In genomic region chr5:180718810-180719453, GRCh38 we compare ENCODE assay signal across 8 cellular contexts. TPM values are rescaled to one million over a fixed set of nuclear protein-coding genes. Genes with fewer than 3 reads are reported as not detected.
DNase-seq lines count a peak whose midpoint lies in the region; ATAC-seq and TF ChIP-seq lines count a peak whose summit lies in the region.

No MANE protein-coding gene starts in this region.

- no peaks in the 10 kb centered on the region for H3K36me3 Mint-ChIP-seq in activated CD8-positive, alpha-beta T cell treated with anti-CD3 and anti-CD28 coated beads for 36 hours (ENCODE audit: low read depth)

- H3K4me1 Mint-ChIP-seq in activated CD8-positive, alpha-beta T cell treated with anti-CD3 and anti-CD28 coated beads for 36 hours (ENCODE audit: low read depth): peaks cover 27% of the 10 kb centered on the region

- H3K27me3 ChIP-seq in left ventricle myocardium inferior (ENCODE audit: low read depth) (peaks cover 31% of the 10 kb centered on the region), Loucy (ENCODE audit: insufficient read depth, low read length, poor library complexity, severe bottlenecking) (no peaks in the 10 kb centered on the region)

- H3K36me3 ChIP-seq in left ventricle myocardium inferior (no peaks in the 10 kb centered on the region), Loucy (ENCODE audit: insufficient read depth, low read length) (no peaks in the 10 kb centered on the region)

- TF ChIP-seq CTCF in left ventricle myocardium inferior (IDR thresholded peaks at IDR 0.05; ENCODE audit: borderline replicate concordance): peak; percentile 60
- peak; percentile 53 for TF ChIP-seq CTCF in Loucy (conservative IDR thresholded peaks at IDR 0.05; ENCODE audit: low read length)
- peak; percentile 79 for TF ChIP-seq CTCF in activated CD8-positive, alpha-beta T cell treated with anti-CD3 and anti-CD28 coated beads for 36 hours (IDR thresholded peaks at IDR 0.05)

- H4K20me1 ChIP-seq in Loucy (ENCODE audit: insufficient read depth, low read length, poor library complexity, severe bottlenecking): no peaks in the 10 kb centered on the region

- H3K4me1 ChIP-seq in left ventricle myocardium inferior: no peaks in the 10 kb centered on the region
- H3K4me1 ChIP-seq in Loucy (ENCODE audit: insufficient read depth, low read length, poor library complexity, severe bottlenecking): no peaks in the 10 kb centered on the region

- DNase-seq in left ventricle myocardium inferior (no peak), left ventricle myocardium superior (no peak), glomerular visceral epithelial cell (ENCODE audit: extremely low spot score) (peak; percentile 20), MV-4-11 (lab: John Stamatoyannopoulos, UW) (no peak), NCI-H446 treated with DMSO at 0.1 percent for 48 hours (lab: John Stamatoyannopoulos, UW) (no peak)
- peak; percentile 62 for DNase-seq in activated CD8-positive, alpha-beta T cell treated with anti-CD3 and anti-CD28 coated beads for 36 hours
- peak; percentile 11 for DNase-seq in stimulated activated CD4-positive, alpha-beta T cell treated with anti-CD3 and anti-CD28 coated beads, Interleukin-2, amount 100 ng/mL, for 4 hours (ENCODE audit: low read depth)

- H3K9me3 Mint-ChIP-seq in activated CD8-positive, alpha-beta T cell treated with anti-CD3 and anti-CD28 coated beads for 36 hours: no peaks in the 10 kb centered on the region

- H3K4me3 ChIP-seq in left ventricle myocardium inferior (no peak overlapping the region), Loucy (ENCODE audit: low read length, poor library complexity, severe bottlenecking) (no peak overlapping the region)

- H3K79me2 ChIP-seq in Loucy (ENCODE audit: insufficient read depth, low read length): no peaks in the 10 kb centered on the region

- no peak overlapping the region for H3K4me2 ChIP-seq in Loucy (ENCODE audit: low read depth, low read length, poor library complexity, severe bottlenecking)

- H3F3A ChIP-seq in Loucy (ENCODE audit: low read depth): no peaks in the 10 kb centered on the region

- H3K9me2 ChIP-seq in Loucy (replicated peaks; ENCODE audit: low read depth, low read length): no peaks in the 10 kb centered on the region

- H3K27me3 Mint-ChIP-seq in activated CD8-positive, alpha-beta T cell treated with anti-CD3 and anti-CD28 coated beads for 36 hours: no peaks in the 10 kb centered on the region

- H3K9ac ChIP-seq in Loucy (ENCODE audit: low read depth, low read length, poor library complexity, severe bottlenecking): no peak overlapping the region

- H3K27ac ChIP-seq in left ventricle myocardium inferior (replicated peaks): no peak overlapping the region

- peak overlapping the region; percentile 30 for H3K27ac Mint-ChIP-seq in activated CD8-positive, alpha-beta T cell treated with anti-CD3 and anti-CD28 coated beads for 36 hours

- POLR2A ChIA-PET in activated CD8-positive, alpha-beta T cell treated with anti-CD3 and anti-CD28 coated beads for 36 hours (lab: Charles Lee): interaction anchor here (1.2 kb wide), 1 partner anchor 31 kb away, joined by 5 read pairs; no protein-coding TSS in a partner anchor

- H3K4me3 Mint-ChIP-seq in activated CD8-positive, alpha-beta T cell treated with anti-CD3 and anti-CD28 coated beads for 36 hours: no peak overlapping the region

- CTCF ChIA-PET in activated CD8-positive, alpha-beta T cell treated with anti-CD3 and anti-CD28 coated beads for 36 hours (lab: Charles Lee): interaction anchor here (0.8 to 3.0 kb wide), 23 partner anchors 10 to 426 kb away, joined by 3 to 21 read pairs (median 5); no protein-coding TSS in a partner anchor

- intact Hi-C loops in left ventricle myocardium inferior (cut with micrococcal nuclease): no loop called here
- intact Hi-C loops in left ventricle myocardium superior (cut with micrococcal nuclease): no loop called here
- intact Hi-C loops in activated CD8-positive, alpha-beta T cell treated with anti-CD3 and anti-CD28 coated beads for 36 hours (cut with micrococcal nuclease): loop anchor here (5.0 kb wide), 1 partner anchor 37 kb away; no protein-coding TSS in a partner anchor

- no peak overlapping the region for H2AFZ ChIP-seq in Loucy (ENCODE audit: low read length)

- H3K9me3 ChIP-seq in left ventricle myocardium inferior (replicated peaks): no peaks in the 10 kb centered on the region
- H3K9me3 ChIP-seq in Loucy (ENCODE audit: insufficient read depth, low read depth, low read length): no peaks in the 10 kb centered on the region

- ATAC-seq in left ventricle myocardium superior: no peak
- no peak for ATAC-seq in activated CD8-positive, alpha-beta T cell treated with anti-CD3 and anti-CD28 coated beads for 36 hours

RNA-seq across cellular contexts. Expression of gene OR2Y1, which starts 20.9 kb away (rescaled TPM):
- total RNA-seq in left ventricle myocardium inferior (not detected), left ventricle myocardium superior (not detected)
- not detected for total RNA-seq in activated CD8-positive, alpha-beta T cell treated with anti-CD3 and anti-CD28 coated beads for 36 hours

Comparison
In these comparisons a context has a peak if more than half of its experiments do, and no peak if none do; other contexts are left out.
1. DNase-seq: peak in activated CD8-positive, alpha-beta T cell treated with anti-CD3 and anti-CD28 coated beads for 36 hours (single experiment), glomerular visceral epithelial cell (single experiment) and stimulated activated CD4-positive, alpha-beta T cell treated with anti-CD3 and anti-CD28 coated beads, Interleukin-2, amount 100 ng/mL, for 4 hours (single experiment); none in left ventricle myocardium inferior (single experiment), left ventricle myocardium superior (single experiment), MV-4-11 (single experiment) and NCI-H446 treated with DMSO at 0.1 percent for 48 hours (single experiment).
2. Peak in every context shown above with its lines, with median percentiles within 50 percentile points of each other: CTCF ChIP-seq.